In the genomic region with DNA sequence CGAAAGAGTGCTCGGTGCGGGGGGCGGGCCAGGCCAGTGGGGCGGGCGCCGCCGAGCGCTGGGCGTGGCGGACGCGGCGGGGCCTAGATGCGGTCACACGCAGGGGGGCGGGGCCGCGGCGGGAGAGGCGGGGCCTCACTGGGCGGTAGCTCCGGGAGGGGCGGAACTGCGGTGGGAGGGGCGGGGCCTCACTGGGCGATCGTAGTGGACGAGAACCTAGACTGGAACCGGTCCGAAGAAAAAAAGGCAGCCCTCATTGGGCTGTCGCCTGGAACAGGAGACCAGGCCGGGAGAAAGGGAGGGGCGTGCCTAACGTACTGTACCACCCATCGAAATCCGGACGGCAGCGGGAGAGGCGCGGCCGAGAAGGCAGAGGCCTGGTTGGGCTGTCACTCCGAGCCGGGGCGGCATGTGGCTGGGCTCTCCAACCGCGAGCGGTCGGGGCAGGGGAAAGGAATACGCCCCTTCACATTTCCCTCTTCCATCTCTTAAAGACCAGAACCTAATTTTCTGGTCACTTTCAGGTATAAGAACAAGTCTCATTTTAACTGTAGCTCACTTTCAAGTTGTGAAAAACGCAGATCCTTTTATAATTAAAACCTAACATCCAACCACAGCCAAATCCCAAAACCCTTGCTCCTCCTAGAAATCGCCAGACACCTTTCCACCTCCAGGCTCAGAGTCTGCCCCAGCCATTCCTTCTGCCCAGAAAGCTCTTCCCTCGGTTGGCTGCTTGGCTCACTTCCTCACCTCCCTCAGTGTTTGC, we compare ENCODE assay signal across 1 cellular context.
TF ChIP-seq lines count a peak whose summit lies in the region.

A gene with protein sequence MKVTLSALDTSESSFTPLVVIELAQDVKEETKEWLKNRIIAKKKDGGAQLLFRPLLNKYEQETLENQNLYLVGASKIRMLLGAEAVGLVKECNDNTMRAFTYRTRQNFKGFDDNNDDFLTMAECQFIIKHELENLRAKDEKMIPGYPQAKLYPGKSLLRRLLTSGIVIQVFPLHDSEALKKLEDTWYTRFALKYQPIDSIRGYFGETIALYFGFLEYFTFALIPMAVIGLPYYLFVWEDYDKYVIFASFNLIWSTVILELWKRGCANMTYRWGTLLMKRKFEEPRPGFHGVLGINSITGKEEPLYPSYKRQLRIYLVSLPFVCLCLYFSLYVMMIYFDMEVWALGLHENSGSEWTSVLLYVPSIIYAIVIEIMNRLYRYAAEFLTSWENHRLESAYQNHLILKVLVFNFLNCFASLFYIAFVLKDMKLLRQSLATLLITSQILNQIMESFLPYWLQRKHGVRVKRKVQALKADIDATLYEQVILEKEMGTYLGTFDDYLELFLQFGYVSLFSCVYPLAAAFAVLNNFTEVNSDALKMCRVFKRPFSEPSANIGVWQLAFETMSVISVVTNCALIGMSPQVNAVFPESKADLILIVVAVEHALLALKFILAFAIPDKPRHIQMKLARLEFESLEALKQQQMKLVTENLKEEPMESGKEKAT (minus strand): TSS at position 38 of the 766 bp plus-strand sequence. CDS start 16,159 bp downstream, outside the sequence.

TF ChIP-seq in K562, 482 proteins besides CTCF, POLR2A, EP300 and RAD21 (continued from another document and continues in another):
- TF ChIP-seq, protein P1, sequence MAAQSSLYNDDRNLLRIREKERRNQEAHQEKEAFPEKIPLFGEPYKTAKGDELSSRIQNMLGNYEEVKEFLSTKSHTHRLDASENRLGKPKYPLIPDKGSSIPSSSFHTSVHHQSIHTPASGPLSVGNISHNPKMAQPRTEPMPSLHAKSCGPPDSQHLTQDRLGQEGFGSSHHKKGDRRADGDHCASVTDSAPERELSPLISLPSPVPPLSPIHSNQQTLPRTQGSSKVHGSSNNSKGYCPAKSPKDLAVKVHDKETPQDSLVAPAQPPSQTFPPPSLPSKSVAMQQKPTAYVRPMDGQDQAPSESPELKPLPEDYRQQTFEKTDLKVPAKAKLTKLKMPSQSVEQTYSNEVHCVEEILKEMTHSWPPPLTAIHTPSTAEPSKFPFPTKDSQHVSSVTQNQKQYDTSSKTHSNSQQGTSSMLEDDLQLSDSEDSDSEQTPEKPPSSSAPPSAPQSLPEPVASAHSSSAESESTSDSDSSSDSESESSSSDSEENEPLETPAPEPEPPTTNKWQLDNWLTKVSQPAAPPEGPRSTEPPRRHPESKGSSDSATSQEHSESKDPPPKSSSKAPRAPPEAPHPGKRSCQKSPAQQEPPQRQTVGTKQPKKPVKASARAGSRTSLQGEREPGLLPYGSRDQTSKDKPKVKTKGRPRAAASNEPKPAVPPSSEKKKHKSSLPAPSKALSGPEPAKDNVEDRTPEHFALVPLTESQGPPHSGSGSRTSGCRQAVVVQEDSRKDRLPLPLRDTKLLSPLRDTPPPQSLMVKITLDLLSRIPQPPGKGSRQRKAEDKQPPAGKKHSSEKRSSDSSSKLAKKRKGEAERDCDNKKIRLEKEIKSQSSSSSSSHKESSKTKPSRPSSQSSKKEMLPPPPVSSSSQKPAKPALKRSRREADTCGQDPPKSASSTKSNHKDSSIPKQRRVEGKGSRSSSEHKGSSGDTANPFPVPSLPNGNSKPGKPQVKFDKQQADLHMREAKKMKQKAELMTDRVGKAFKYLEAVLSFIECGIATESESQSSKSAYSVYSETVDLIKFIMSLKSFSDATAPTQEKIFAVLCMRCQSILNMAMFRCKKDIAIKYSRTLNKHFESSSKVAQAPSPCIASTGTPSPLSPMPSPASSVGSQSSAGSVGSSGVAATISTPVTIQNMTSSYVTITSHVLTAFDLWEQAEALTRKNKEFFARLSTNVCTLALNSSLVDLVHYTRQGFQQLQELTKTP (IDR thresholded peaks at IDR 0.05; ENCODE audit: low read depth in 1 of 2, partially characterized antibody in 2 of 2) = peak in 1 of 2 experiments; percentile 79
- TF ChIP-seq POLR2AphosphoS5 (IDR thresholded peaks at IDR 0.05; ENCODE audit: control insufficient read depth, insufficient read depth, low read depth, low read length) = peak; percentile 67; the same call in 1 of the 2 replicates
- 0 out of 2 replicates have a peak, but pooled peaks have one; percentile 41 for TF ChIP-seq SMAD4 (CRISPR knock-in tag; conservative IDR thresholded peaks at IDR 0.05)
- TF ChIP-seq EGR1 (conservative IDR thresholded peaks at IDR 0.05) = no peak
- peak; percentile 90 for TF ChIP-seq L3MBTL2 (IDR thresholded peaks at IDR 0.05)
- peak; percentile 34 for TF ChIP-seq PHF20 (IDR thresholded peaks at IDR 0.05; ENCODE audit: partially characterized antibody)
- TF ChIP-seq, protein P2, sequence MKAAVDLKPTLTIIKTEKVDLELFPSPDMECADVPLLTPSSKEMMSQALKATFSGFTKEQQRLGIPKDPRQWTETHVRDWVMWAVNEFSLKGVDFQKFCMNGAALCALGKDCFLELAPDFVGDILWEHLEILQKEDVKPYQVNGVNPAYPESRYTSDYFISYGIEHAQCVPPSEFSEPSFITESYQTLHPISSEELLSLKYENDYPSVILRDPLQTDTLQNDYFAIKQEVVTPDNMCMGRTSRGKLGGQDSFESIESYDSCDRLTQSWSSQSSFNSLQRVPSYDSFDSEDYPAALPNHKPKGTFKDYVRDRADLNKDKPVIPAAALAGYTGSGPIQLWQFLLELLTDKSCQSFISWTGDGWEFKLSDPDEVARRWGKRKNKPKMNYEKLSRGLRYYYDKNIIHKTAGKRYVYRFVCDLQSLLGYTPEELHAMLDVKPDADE (conservative IDR thresholded peaks at IDR 0.05; ENCODE audit: control insufficient read depth, low read depth, low read length) = no peak
- peak in 1 of 2 experiments; percentile 2; a peak in 1 of 4 replicates for TF ChIP-seq SRF (CRISPR knock-in tag; IDR thresholded peaks at IDR 0.05)
- peak; percentile 85 for TF ChIP-seq POLR2H (tag; IDR thresholded peaks at IDR 0.05; ENCODE audit: low read depth)
- peak in 1 of 2 experiments; percentile 42; a peak in 2 of 4 replicates for TF ChIP-seq TEAD1 (CRISPR knock-in tag; IDR thresholded peaks at IDR 0.05)
- no peak for TF ChIP-seq FOXK1 (CRISPR knock-in tag; IDR thresholded peaks at IDR 0.05; ENCODE audit: borderline replicate concordance)
- peak; percentile 41; the same call in 1 of the 2 replicates for TF ChIP-seq MBD2 (IDR thresholded peaks at IDR 0.05; ENCODE audit: borderline replicate concordance, low read depth)
- TF ChIP-seq, protein P3, sequence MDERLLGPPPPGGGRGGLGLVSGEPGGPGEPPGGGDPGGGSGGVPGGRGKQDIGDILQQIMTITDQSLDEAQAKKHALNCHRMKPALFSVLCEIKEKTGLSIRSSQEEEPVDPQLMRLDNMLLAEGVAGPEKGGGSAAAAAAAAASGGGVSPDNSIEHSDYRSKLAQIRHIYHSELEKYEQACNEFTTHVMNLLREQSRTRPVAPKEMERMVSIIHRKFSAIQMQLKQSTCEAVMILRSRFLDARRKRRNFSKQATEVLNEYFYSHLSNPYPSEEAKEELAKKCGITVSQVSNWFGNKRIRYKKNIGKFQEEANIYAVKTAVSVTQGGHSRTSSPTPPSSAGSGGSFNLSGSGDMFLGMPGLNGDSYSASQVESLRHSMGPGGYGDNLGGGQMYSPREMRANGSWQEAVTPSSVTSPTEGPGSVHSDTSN (CRISPR knock-in tag; IDR thresholded peaks at IDR 0.05; ENCODE audit: low read depth) = peak; percentile 88
- TF ChIP-seq, protein P3 (tag; conservative IDR thresholded peaks at IDR 0.05; ENCODE audit: low read depth) = peak; percentile 91
- peak; percentile 53 for TF ChIP-seq TAF1 (IDR thresholded peaks at IDR 0.05; ENCODE audit: control insufficient read depth, extremely low read depth, insufficient read depth, low read length, severe bottlenecking)
- no peak for TF ChIP-seq BDP1 (IDR thresholded peaks at IDR 0.05; ENCODE audit: insufficient read depth, insufficient read length)
- no peak for TF ChIP-seq SOX6 (IDR thresholded peaks at IDR 0.05)
- TF ChIP-seq HDAC1 (IDR thresholded peaks at IDR 0.05) = 0 out of 4 replicates have a peak, but pooled peaks of 1 of the 2 experiments have one; percentile 60
- TF ChIP-seq, protein P4, sequence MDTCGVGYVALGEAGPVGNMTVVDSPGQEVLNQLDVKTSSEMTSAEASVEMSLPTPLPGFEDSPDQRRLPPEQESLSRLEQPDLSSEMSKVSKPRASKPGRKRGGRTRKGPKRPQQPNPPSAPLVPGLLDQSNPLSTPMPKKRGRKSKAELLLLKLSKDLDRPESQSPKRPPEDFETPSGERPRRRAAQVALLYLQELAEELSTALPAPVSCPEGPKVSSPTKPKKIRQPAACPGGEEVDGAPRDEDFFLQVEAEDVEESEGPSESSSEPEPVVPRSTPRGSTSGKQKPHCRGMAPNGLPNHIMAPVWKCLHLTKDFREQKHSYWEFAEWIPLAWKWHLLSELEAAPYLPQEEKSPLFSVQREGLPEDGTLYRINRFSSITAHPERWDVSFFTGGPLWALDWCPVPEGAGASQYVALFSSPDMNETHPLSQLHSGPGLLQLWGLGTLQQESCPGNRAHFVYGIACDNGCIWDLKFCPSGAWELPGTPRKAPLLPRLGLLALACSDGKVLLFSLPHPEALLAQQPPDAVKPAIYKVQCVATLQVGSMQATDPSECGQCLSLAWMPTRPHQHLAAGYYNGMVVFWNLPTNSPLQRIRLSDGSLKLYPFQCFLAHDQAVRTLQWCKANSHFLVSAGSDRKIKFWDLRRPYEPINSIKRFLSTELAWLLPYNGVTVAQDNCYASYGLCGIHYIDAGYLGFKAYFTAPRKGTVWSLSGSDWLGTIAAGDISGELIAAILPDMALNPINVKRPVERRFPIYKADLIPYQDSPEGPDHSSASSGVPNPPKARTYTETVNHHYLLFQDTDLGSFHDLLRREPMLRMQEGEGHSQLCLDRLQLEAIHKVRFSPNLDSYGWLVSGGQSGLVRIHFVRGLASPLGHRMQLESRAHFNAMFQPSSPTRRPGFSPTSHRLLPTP (IDR thresholded peaks at IDR 0.05; ENCODE audit: borderline replicate concordance, extremely low read depth, insufficient read length) = no peak
- TF ChIP-seq ETV1 (tag; conservative IDR thresholded peaks at IDR 0.05; ENCODE audit: low read depth) = no peak
- TF ChIP-seq ZNF354B (CRISPR knock-in tag; IDR thresholded peaks at IDR 0.05) = peak; percentile 21; the same call in 1 of the 2 replicates
- peak; percentile 17; the same call in 1 of the 2 replicates for TF ChIP-seq TEAD4 (IDR thresholded peaks at IDR 0.05; ENCODE audit: low read length)
- no peak for TF ChIP-seq TEAD4 (CRISPR knock-in tag; IDR thresholded peaks at IDR 0.05; ENCODE audit: borderline replicate concordance)
- TF ChIP-seq, protein P5, sequence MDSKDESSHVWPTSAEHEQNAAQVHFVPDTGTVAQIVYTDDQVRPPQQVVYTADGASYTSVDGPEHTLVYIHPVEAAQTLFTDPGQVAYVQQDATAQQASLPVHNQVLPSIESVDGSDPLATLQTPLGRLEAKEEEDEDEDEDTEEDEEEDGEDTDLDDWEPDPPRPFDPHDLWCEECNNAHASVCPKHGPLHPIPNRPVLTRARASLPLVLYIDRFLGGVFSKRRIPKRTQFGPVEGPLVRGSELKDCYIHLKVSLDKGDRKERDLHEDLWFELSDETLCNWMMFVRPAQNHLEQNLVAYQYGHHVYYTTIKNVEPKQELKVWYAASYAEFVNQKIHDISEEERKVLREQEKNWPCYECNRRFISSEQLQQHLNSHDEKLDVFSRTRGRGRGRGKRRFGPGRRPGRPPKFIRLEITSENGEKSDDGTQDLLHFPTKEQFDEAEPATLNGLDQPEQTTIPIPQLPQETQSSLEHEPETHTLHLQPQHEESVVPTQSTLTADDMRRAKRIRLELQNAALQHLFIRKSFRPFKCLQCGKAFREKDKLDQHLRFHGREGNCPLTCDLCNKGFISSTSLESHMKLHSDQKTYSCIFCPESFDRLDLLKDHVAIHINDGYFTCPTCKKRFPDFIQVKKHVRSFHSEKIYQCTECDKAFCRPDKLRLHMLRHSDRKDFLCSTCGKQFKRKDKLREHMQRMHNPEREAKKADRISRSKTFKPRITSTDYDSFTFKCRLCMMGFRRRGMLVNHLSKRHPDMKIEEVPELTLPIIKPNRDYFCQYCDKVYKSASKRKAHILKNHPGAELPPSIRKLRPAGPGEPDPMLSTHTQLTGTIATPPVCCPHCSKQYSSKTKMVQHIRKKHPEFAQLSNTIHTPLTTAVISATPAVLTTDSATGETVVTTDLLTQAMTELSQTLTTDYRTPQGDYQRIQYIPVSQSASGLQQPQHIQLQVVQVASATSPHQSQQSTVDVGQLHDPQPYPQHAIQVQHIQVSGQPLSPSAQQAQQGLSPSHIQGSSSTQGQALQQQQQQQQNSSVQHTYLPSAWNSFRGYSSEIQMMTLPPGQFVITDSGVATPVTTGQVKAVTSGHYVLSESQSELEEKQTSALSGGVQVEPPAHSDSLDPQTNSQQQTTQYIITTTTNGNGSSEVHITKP (IDR thresholded peaks at IDR 0.05; ENCODE audit: partially characterized antibody) = peak; percentile 78
- peak; percentile 60 for TF ChIP-seq TBP (optimal IDR thresholded peaks at IDR 0.05; ENCODE audit: low read depth, low read length)
- TF ChIP-seq, protein P6, sequence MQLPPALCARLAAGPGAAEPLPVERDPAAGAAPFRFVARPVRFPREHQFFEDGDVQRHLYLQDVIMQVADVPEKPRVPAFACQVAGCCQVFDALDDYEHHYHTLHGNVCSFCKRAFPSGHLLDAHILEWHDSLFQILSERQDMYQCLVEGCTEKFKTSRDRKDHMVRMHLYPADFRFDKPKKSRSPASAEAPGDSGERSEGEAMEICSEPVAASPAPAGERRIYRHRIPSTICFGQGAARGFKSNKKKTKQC (CRISPR knock-in tag; IDR thresholded peaks at IDR 0.05) = no peak
- TF ChIP-seq SIN3A (IDR thresholded peaks at IDR 0.05; ENCODE audit: borderline replicate concordance in 2 of 2, control insufficient read depth in 1 of 2, low read depth in 2 of 2, low read length in 2 of 2) = peak in 1 of 2 experiments; percentile 80; a peak in 1 of 4 replicates
